In genomic region chr10:56449770-56450169, GRCh38 we compare ENCODE assay signal across 15 cellular contexts.
A peak's percentile ranks its signal among the peaks of the same experiment; 100 is the strongest.
DNase-seq lines count a peak whose midpoint lies in the region; ATAC-seq and TF ChIP-seq lines count a peak whose summit lies in the region.
"Had no signal": no experiment of that assay in that cellular context is flagged by ENCODE, and none has a peak within 500 bp of the region (broad histone marks: within the 10 kb centered on the region; RNA-seq: fewer than 3 reads in every experiment).

No MANE protein-coding gene starts in this region.

- peak; percentile 14; the same call in 1 of the 2 replicates for TF ChIP-seq CTCF in HFFc6 (IDR thresholded peaks at IDR 0.05)
- no peak for TF ChIP-seq CTCF in choroid plexus epithelial cell (conservative IDR thresholded peaks at IDR 0.05; ENCODE audit: low read depth, low read length)
- peak in 2 of 4 donors; percentile 7 to 13 for TF ChIP-seq CTCF in right lobe of liver (IDR thresholded peaks at IDR 0.05)

- H3K4me3 Mint-ChIP-seq in HFFc6, result no peak overlapping the region
- H3K4me3 Mint-ChIP-seq: activated T-helper 1 cell treated with anti-CD3 and anti-CD28 coated beads, Interleukin-12 subunit alpha, Interleukin-12 subunit beta, Interleukin-2, Interleukin-4 antibody, amounts not matched to agents 30 ng/mL and 10 ng/mL and 1 ng/mL, durations not matched to agents 14 hours and 24 hours and 36 hours; CD8-positive, alpha-beta T cell had no signal

- H3K36me3 ChIP-seq in right lobe of liver, result no peaks in the 10 kb centered on the region

- H3K27me3 ChIP-seq in right lobe of liver, result no peaks in the 10 kb centered on the region

- no peaks in the 10 kb centered on the region for H3K4me1 Mint-ChIP-seq in HFFc6 (ENCODE audit: low read depth)

- no peaks in the 10 kb centered on the region for H3K4me1 ChIP-seq in right lobe of liver

- ATAC-seq in right lobe of liver, result no peak
- ATAC-seq: activated CD4-positive, CD25-positive, alpha-beta regulatory T cell treated with anti-CD3 and anti-CD28 coated beads, Interleukin-2, amount 50 U/mL, for 24 hours; CD8-positive, alpha-beta T cell; Panc1 had no signal

- DNase-seq in DMS114 treated with DMSO at 0.1 percent for 48 hours (lab: John Stamatoyannopoulos, UW; ENCODE audit: unreplicated experiment) (peak; percentile 3), HFFc6 (no peak), NCI-H69 (lab: John Stamatoyannopoulos, UW) (peak; percentile 19), choroid plexus epithelial cell (ENCODE audit: low read depth) (peak; percentile 1), amygdala (lab: John Stamatoyannopoulos, UW) (no peak), right lobe of liver (no peak)
- DNase-seq in activated CD4-positive, alpha-beta T cell treated with anti-CD3 and anti-CD28 coated beads for 4 hours, result no peak
- DNase-seq in activated effector memory CD4-positive, alpha-beta T cell treated with Interleukin-2 at 50 U/mL for 16 hours, result no peak
- DNase-seq: CD8-positive, alpha-beta T cell; central memory CD4-positive, alpha-beta T cell; KG1; stimulated activated CD4-positive, alpha-beta T cell treated with anti-CD3 and anti-CD28 coated beads, Interleukin-4, amount 100 ng/mL, for 1 hour had no signal

- H3K36me3 Mint-ChIP-seq in HFFc6 (ENCODE audit: low read depth), result no peaks in the 10 kb centered on the region
- H3K36me3 Mint-ChIP-seq: CD8-positive, alpha-beta T cell had no signal

- no peak overlapping the region for H3K27ac Mint-ChIP-seq in HFFc6
- H3K27ac Mint-ChIP-seq: activated T-helper 1 cell treated with anti-CD3 and anti-CD28 coated beads, Interleukin-12 subunit alpha, Interleukin-12 subunit beta, Interleukin-2, Interleukin-4 antibody, amounts not matched to agents 30 ng/mL and 10 ng/mL and 1 ng/mL, durations not matched to agents 14 hours and 24 hours and 36 hours; CD8-positive, alpha-beta T cell had no signal

- H3K9me3 Mint-ChIP-seq in HFFc6, result peaks cover 33% of the 10 kb centered on the region

- no peaks in the 10 kb centered on the region for H3K9me3 ChIP-seq in right lobe of liver

- intact Hi-C loops in right lobe of liver (cut with DNase I), result no loop called here

- H3K27ac ChIP-seq in right lobe of liver, result no peak overlapping the region

- H3K4me3 ChIP-seq in choroid plexus epithelial cell (ENCODE audit: low read depth, low read length), result no peak overlapping the region
- H3K4me3 ChIP-seq in right lobe of liver, result no peak overlapping the region

- no peaks in the 10 kb centered on the region for H3K27me3 Mint-ChIP-seq in HFFc6 (ENCODE audit: insufficient read depth)

- TF ChIP-seq POLR2A in right lobe of liver (IDR thresholded peaks at IDR 0.05), result no peak

Comparison
In these comparisons a context has a peak if more than half of its experiments do, and no peak if none do; other contexts are left out.
1. DNase-seq: peak in DMS114 treated with DMSO at 0.1 percent for 48 hours (single experiment), NCI-H69 (single experiment) and choroid plexus epithelial cell (single experiment); none in HFFc6 (single experiment), activated CD4-positive, alpha-beta T cell treated with anti-CD3 and anti-CD28 coated beads for 4 hours (0 of 2), amygdala (0 of 56), activated effector memory CD4-positive, alpha-beta T cell treated with Interleukin-2 at 50 U/mL for 16 hours (single experiment) and right lobe of liver (0 of 3).